8 cellular contexts compared by ENCODE assay signal in genomic region chr5:80487444-80487828, GRCh38. TPM values are rescaled to one million over a fixed set of nuclear protein-coding genes. Genes with fewer than 3 reads are reported as not detected.
DNase-seq lines count a peak whose midpoint lies in the region; ATAC-seq, FAIRE-seq and TF ChIP-seq lines count a peak whose summit lies in the region.

No MANE protein-coding gene starts in this region.

- H3K4me1 ChIP-seq in right atrium auricular region (peaks cover 0 to 8% of the 10 kb centered on the region in 2 donors), mononuclear cell (ENCODE audit: insufficient read depth, low read length) (peaks cover 20% of the 10 kb centered on the region), vagina (peaks cover 12% of the 10 kb centered on the region)

- no peak for FAIRE-seq in bronchial epithelial cell (lab: Jason Lieb, UNC)

- DNase-seq in right atrium auricular region (ENCODE audit: low spot score) (no peak), left ventricle myocardium superior (no peak), bronchial epithelial cell (ENCODE audit: low read depth) (no peak), vagina (ENCODE audit: extremely low spot score in 2 of 2) (no peak), DMS 273 (lab: John Stamatoyannopoulos, UW; ENCODE audit: unreplicated experiment) (no peak)

- peaks cover 0 to 7% of the 10 kb centered on the region in 2 donors for H3K9me3 ChIP-seq in right atrium auricular region
- peaks cover 9% of the 10 kb centered on the region for H3K9me3 ChIP-seq in mononuclear cell (ENCODE audit: low read depth, low read length)
- no peaks in the 10 kb centered on the region for H3K9me3 ChIP-seq in vagina

- ATAC-seq in left ventricle myocardium superior (no peak), GM19023 (IDR thresholded peaks at IDR 0.05; ENCODE audit: unreplicated experiment) (no peak), GM21786 (IDR thresholded peaks at IDR 0.05; ENCODE audit: unreplicated experiment) (no peak)

- H3K27ac ChIP-seq in right atrium auricular region (peak overlapping the region; percentile 77 to 80), vagina (peak overlapping the region; percentile 81)

- H3K27me3 ChIP-seq in right atrium auricular region (no peaks in the 10 kb centered on the region), bronchial epithelial cell (ENCODE audit: control insufficient read depth, insufficient read depth, low read length) (no peaks in the 10 kb centered on the region), mononuclear cell (ENCODE audit: insufficient read depth, low read length) (no peaks in the 10 kb centered on the region), vagina (no peaks in the 10 kb centered on the region)

- H3K36me3 ChIP-seq in right atrium auricular region: no peaks in the 10 kb centered on the region
- no peaks in the 10 kb centered on the region for H3K36me3 ChIP-seq in bronchial epithelial cell (ENCODE audit: control insufficient read depth, insufficient read depth, low read length)
- H3K36me3 ChIP-seq in vagina: peaks cover 0 to 21% of the 10 kb centered on the region in 2 donors

- intact Hi-C loops in left ventricle myocardium superior (cut with micrococcal nuclease) (loop anchor here (10.0 kb wide), 1 partner anchor 187 kb away; no protein-coding TSS in a partner anchor), vagina (cut with DNase I) (no loop called here)

- TF ChIP-seq CTCF in right atrium auricular region (IDR thresholded peaks at IDR 0.05) (no peak), bronchial epithelial cell (IDR thresholded peaks at IDR 0.05; ENCODE audit: insufficient read depth, low read length, severe bottlenecking) (no peak), vagina (IDR thresholded peaks at IDR 0.05) (no peak)

- H3K4me3 ChIP-seq in right atrium auricular region (peak overlapping the region; percentile 72 to 83), bronchial epithelial cell (ENCODE audit: low read depth, low read length) (peak overlapping the region; percentile 73), mononuclear cell (ENCODE audit: low read length) (peak overlapping the region; percentile 75), vagina (peak overlapping the region; percentile 70 to 71)

- no peak for TF ChIP-seq POLR2A in vagina (IDR thresholded peaks at IDR 0.05)

RNA-seq across cellular contexts. Expression of gene FAM151B, which starts 0.5 kb away (rescaled TPM):
- total RNA-seq in right atrium auricular region (1 to 10 TPM; 1.8 to 1.9 TPM), left ventricle myocardium superior (1.8 TPM), bronchial epithelial cell (0.79 and 2.0 TPM in 2 replicates), mononuclear cell (5.6 TPM), vagina (0.98 TPM)
